In the genomic region with DNA sequence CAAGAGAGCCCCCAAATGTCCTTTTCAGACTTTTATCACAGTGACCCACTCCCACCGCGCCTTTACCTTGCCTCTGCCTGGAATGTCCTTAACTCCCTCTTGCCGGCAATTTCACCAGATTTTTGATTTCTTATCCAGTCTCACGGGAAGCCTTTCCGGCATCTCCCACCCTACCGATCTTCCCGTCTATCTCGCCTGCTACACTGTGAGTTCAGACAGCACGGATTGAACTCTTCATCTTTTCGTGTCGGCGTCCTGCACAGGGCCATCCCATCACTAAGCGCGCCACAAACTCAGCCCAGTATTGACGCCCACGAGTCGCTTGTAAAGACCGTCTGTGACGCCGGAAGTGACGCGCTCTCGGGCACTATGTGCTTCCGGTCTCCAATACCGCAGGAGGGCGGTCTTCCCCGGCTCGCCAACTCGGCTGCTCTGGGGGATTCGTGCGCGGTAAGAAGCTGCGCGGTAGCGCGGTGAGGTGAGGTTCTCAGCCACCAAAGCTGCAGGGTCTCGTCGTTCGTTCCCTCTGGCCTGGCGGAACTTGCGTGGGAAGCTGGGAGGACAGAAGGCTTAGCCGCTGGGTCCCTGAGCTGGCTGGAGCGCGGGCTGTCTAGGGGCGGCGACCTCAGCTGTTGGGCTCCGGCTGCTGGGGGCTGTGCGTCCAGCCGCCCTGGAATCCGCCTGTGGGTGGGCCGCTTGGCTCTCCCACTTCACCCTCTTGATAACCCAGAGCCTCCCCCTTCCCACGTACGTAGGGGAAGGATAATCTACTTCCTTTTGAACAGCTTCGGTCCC, we compare ENCODE assay signal across 8 cellular contexts. TPM values are rescaled to one million over a fixed set of nuclear protein-coding genes. Genes with fewer than 3 reads are reported as not detected.
DNase-seq lines count a peak whose midpoint lies in the region; ATAC-seq, FAIRE-seq and TF ChIP-seq lines count a peak whose summit lies in the region.

A gene with protein sequence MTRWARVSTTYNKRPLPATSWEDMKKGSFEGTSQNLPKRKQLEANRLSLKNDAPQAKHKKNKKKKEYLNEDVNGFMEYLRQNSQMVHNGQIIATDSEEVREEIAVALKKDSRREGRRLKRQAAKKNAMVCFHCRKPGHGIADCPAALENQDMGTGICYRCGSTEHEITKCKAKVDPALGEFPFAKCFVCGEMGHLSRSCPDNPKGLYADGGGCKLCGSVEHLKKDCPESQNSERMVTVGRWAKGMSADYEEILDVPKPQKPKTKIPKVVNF (plus strand): TSS at position 367 of the 795 bp plus-strand sequence. CDS start 3,171 bp downstream, outside the sequence.

- no peaks in the 10 kb centered on the region for H3K27me3 Mint-ChIP-seq in natural killer cell treated with Interleukin-12 subunit alpha and Interleukin-12 subunit beta and Interleukin-15 and Interleukin-18, amount 100 ng/mL, for 72 hours

- no peaks in the 10 kb centered on the region for H3K9me3 Mint-ChIP-seq in natural killer cell treated with Interleukin-12 subunit alpha and Interleukin-12 subunit beta and Interleukin-15 and Interleukin-18, amount 100 ng/mL, for 72 hours

- H3K4me1 Mint-ChIP-seq in natural killer cell treated with Interleukin-12 subunit alpha and Interleukin-12 subunit beta and Interleukin-15 and Interleukin-18, amount 100 ng/mL, for 72 hours (ENCODE audit: low read depth in 2 of 2), result peaks cover 25 to 40% of the 10 kb centered on the region in 2 donors

- in situ Hi-C loops in G401 (cut with HindIII; ENCODE audit: low sequenced_read_pairs), result no loop called here

- H3K4me3 ChIP-seq in fibroblast of pulmonary artery (replicated peaks; ENCODE audit: low read depth, low read length), result peak within 1 kb of the TSS; percentile 94

- FAIRE-seq in H54 (lab: Jason Lieb, UNC), result peak; percentile 89

- peak; percentile 98 for ATAC-seq in natural killer cell treated with Interleukin-12 subunit alpha and Interleukin-12 subunit beta and Interleukin-15 and Interleukin-18, amount 100 ng/mL, for 72 hours
- ATAC-seq in stimulated activated naive CD8-positive, alpha-beta T cell treated with anti-CD3 and anti-CD28 coated beads, Interleukin-15, Interleukin-2, amounts not matched to agents 100 U/mL and 50 U/mL, for 24 hours, result peak; percentile 96

- DNase-seq in G401 (ENCODE audit: low spot score) (peak; percentile 96), H54 (ENCODE audit: insufficient read length, low spot score) (peak; percentile 71), LoVo (ENCODE audit: low spot score) (peak; percentile 96), SHP77 (lab: John Stamatoyannopoulos, UW) (peak; percentile 81 to 94), fibroblast of pulmonary artery (ENCODE audit: low read depth) (peak; percentile 97)
- peak; percentile 87 for DNase-seq in activated effector memory CD4-positive, alpha-beta T cell treated with Interleukin-2 at 50 U/mL for 16 hours
- peak; percentile 95 for DNase-seq in natural killer cell treated with Interleukin-12 subunit alpha and Interleukin-12 subunit beta and Interleukin-15 and Interleukin-18, amount 100 ng/mL, for 72 hours (ENCODE audit: low spot score)
- DNase-seq in stimulated activated naive CD8-positive, alpha-beta T cell treated with anti-CD3 and anti-CD28 coated beads, Interleukin-15, Interleukin-2, amounts not matched to agents 100 U/mL and 50 U/mL, for 24 hours, result peak; percentile 93

- H3K36me3 Mint-ChIP-seq in natural killer cell treated with Interleukin-12 subunit alpha and Interleukin-12 subunit beta and Interleukin-15 and Interleukin-18, amount 100 ng/mL, for 72 hours, result peaks cover 6% of the 10 kb centered on the region

- peak; percentile 30 for TF ChIP-seq CTCF in fibroblast of pulmonary artery (IDR thresholded peaks at IDR 0.05; ENCODE audit: low read length, missing control alignments)

- peak within 1 kb of the TSS; percentile 99 for H3K4me3 Mint-ChIP-seq in natural killer cell treated with Interleukin-12 subunit alpha and Interleukin-12 subunit beta and Interleukin-15 and Interleukin-18, amount 100 ng/mL, for 72 hours

- peak within 1 kb of the TSS; percentile 96 to 97 for H3K27ac Mint-ChIP-seq in natural killer cell treated with Interleukin-12 subunit alpha and Interleukin-12 subunit beta and Interleukin-15 and Interleukin-18, amount 100 ng/mL, for 72 hours

- TF ChIP-seq POLR2A in H54 (IDR thresholded peaks at IDR 0.05; ENCODE audit: low read depth, low read length), result peak; percentile 89

RNA-seq across cellular contexts. Expression of the gene that starts here (rescaled TPM):
- 54.1 and 74.7 TPM in 2 replicates for total RNA-seq in G401 (2014; rRNA removed; shearing (Covaris generic))
- total RNA-seq in natural killer cell treated with Interleukin-12 subunit alpha and Interleukin-12 subunit beta and Interleukin-15 and Interleukin-18, amount 100 ng/mL, for 72 hours, result 10 to 100 TPM; 23.5 to 34.8 TPM

Comparison
In these comparisons a context has a peak if more than half of its experiments do, and no peak if none do; other contexts are left out.
1. Peak in every context shown above with its lines: DNase-seq, ATAC-seq and H3K4me3 ChIP-seq.